In genomic region chr19:38913958-38914357, GRCh38 we compare ENCODE assay signal across 16 cellular contexts. TPM values are rescaled to one million over a fixed set of nuclear protein-coding genes. Genes with fewer than 3 reads are reported as not detected.
DNase-seq lines count a peak whose midpoint lies in the region; ATAC-seq and TF ChIP-seq lines count a peak whose summit lies in the region.
"Had no signal": no experiment of that assay in that cellular context is flagged by ENCODE, and none has a peak within 500 bp of the region (broad histone marks: within the 10 kb centered on the region; RNA-seq: fewer than 3 reads in every experiment).

No MANE protein-coding gene starts in this region.

- no peaks in the 10 kb centered on the region for H3F3A ChIP-seq in SK-N-SH (replicated peaks; ENCODE audit: insufficient read depth)

- H4K20me1 ChIP-seq in SK-N-SH (ENCODE audit: insufficient read depth): no peaks in the 10 kb centered on the region
- H4K20me1 ChIP-seq: BLaER1 had no signal

- no peak for TF ChIP-seq EP300 in SK-N-SH (IDR thresholded peaks at IDR 0.05; ENCODE audit: borderline replicate concordance in 1 of 2, low read depth in 1 of 2, low read length in 1 of 2)

- no peaks in the 10 kb centered on the region for H3K79me2 ChIP-seq in SK-N-SH (ENCODE audit: insufficient read depth)

- H3K9me3 ChIP-seq in SK-N-SH (no peaks in the 10 kb centered on the region), lower lobe of right lung (no peaks in the 10 kb centered on the region), thyroid gland (no peaks in the 10 kb centered on the region)
- H3K9me3 ChIP-seq: BLaER1, Caco-2 had no signal

- H3K4me1 Mint-ChIP-seq in natural killer cell treated with Interleukin-12 subunit alpha and Interleukin-12 subunit beta and Interleukin-15 and Interleukin-18, amount 100 ng/mL, for 72 hours (ENCODE audit: low read depth in 2 of 2): peaks cover 4 to 15% of the 10 kb centered on the region in 2 donors
- peaks cover 11 to 23% of the 10 kb centered on the region in 2 donors for H3K4me1 Mint-ChIP-seq in natural killer cell
- peaks cover 15% of the 10 kb centered on the region for H3K4me1 Mint-ChIP-seq in stimulated activated effector memory CD8-positive, alpha-beta T cell treated with anti-CD3 and anti-CD28 coated beads, Interleukin-12 subunit alpha, Interleukin-12 subunit beta, amount 100 ng/mL, for 72 hours

- 94% methylated on average over 8 of the region's 8 CpGs for WGBS in SK-N-SH (ENCODE audit: low lambda C conversion rate)
- WGBS in thyroid gland, 2 donors: 89 to 90% methylated on average over 8 of the region's 8 CpGs

- H3K9me3 Mint-ChIP-seq in natural killer cell treated with Interleukin-12 subunit alpha and Interleukin-12 subunit beta and Interleukin-15 and Interleukin-18, amount 100 ng/mL, for 72 hours: no peaks in the 10 kb centered on the region
- H3K9me3 Mint-ChIP-seq in natural killer cell: no peaks in the 10 kb centered on the region
- H3K9me3 Mint-ChIP-seq in stimulated activated effector memory CD8-positive, alpha-beta T cell treated with anti-CD3 and anti-CD28 coated beads, Interleukin-12 subunit alpha, Interleukin-12 subunit beta, amount 100 ng/mL, for 72 hours: no peaks in the 10 kb centered on the region
- H3K9me3 Mint-ChIP-seq: CD8-positive, alpha-beta memory T cell had no signal

- H3K27me3 ChIP-seq in SK-N-SH (ENCODE audit: insufficient read depth) (no peaks in the 10 kb centered on the region), lower lobe of right lung (ENCODE audit: low read depth) (peaks cover 13% of the 10 kb centered on the region), thyroid gland (no peaks in the 10 kb centered on the region)
- H3K27me3 ChIP-seq: BLaER1 had no signal

- H3K27ac Mint-ChIP-seq in natural killer cell treated with Interleukin-12 subunit alpha and Interleukin-12 subunit beta and Interleukin-15 and Interleukin-18, amount 100 ng/mL, for 72 hours: peak overlapping the region in 1 of 2 donors; percentile 41
- H3K27ac Mint-ChIP-seq in natural killer cell: no peak overlapping the region
- H3K27ac Mint-ChIP-seq in stimulated activated effector memory CD8-positive, alpha-beta T cell treated with anti-CD3 and anti-CD28 coated beads, Interleukin-12 subunit alpha, Interleukin-12 subunit beta, amount 100 ng/mL, for 72 hours: peak overlapping the region; percentile 69

- H2AFZ ChIP-seq in SK-N-SH (ENCODE audit: low read depth): no peak overlapping the region

- H3K4me1 ChIP-seq in SK-N-SH (ENCODE audit: control insufficient read depth in 1 of 2, insufficient read depth in 2 of 2, low read depth in 1 of 2, low read length in 1 of 2): peaks cover 0 to 10% of the 10 kb centered on the region in 2 experiments; a peak in 1 of 4 replicates
- H3K4me1 ChIP-seq in lower lobe of right lung: no peaks in the 10 kb centered on the region
- H3K4me1 ChIP-seq in thyroid gland: no peaks in the 10 kb centered on the region
- H3K4me1 ChIP-seq: Caco-2 had no signal

- H3K36me3 Mint-ChIP-seq in natural killer cell treated with Interleukin-12 subunit alpha and Interleukin-12 subunit beta and Interleukin-15 and Interleukin-18, amount 100 ng/mL, for 72 hours: no peaks in the 10 kb centered on the region
- H3K36me3 Mint-ChIP-seq in natural killer cell: no peaks in the 10 kb centered on the region
- H3K36me3 Mint-ChIP-seq in stimulated activated effector memory CD8-positive, alpha-beta T cell treated with anti-CD3 and anti-CD28 coated beads, Interleukin-12 subunit alpha, Interleukin-12 subunit beta, amount 100 ng/mL, for 72 hours: peaks cover 9% of the 10 kb centered on the region

- no peak for TF ChIP-seq RAD21 in SK-N-SH (IDR thresholded peaks at IDR 0.05; ENCODE audit: low read length)

- H3K9me2 ChIP-seq in SK-N-SH: no peaks in the 10 kb centered on the region

- POLR2A ChIA-PET in SK-N-SH (lab: Yijun Ruan, JAX): interaction anchor here (0.6 kb wide), 1 partner anchor 82 kb away, joined by 4 read pairs; no protein-coding TSS in a partner anchor

- no peak for TF ChIP-seq POLR2A in thyroid gland (IDR thresholded peaks at IDR 0.05)

- H3K9ac ChIP-seq in SK-N-SH: no peak overlapping the region
- H3K9ac ChIP-seq: BLaER1 had no signal

- H3K4me3 Mint-ChIP-seq in natural killer cell treated with Interleukin-12 subunit alpha and Interleukin-12 subunit beta and Interleukin-15 and Interleukin-18, amount 100 ng/mL, for 72 hours: no peak overlapping the region
- no peak overlapping the region for H3K4me3 Mint-ChIP-seq in natural killer cell
- H3K4me3 Mint-ChIP-seq in stimulated activated effector memory CD8-positive, alpha-beta T cell treated with anti-CD3 and anti-CD28 coated beads, Interleukin-12 subunit alpha, Interleukin-12 subunit beta, amount 100 ng/mL, for 72 hours: no peak overlapping the region
- H3K4me3 Mint-ChIP-seq: CD8-positive, alpha-beta memory T cell had no signal

- no peak overlapping the region for H3K4me2 ChIP-seq in SK-N-SH
- H3K4me2 ChIP-seq: BLaER1 had no signal

- CTCF ChIA-PET in SK-N-SH (lab: Yijun Ruan, JAX): interaction anchor here (1.6 to 1.7 kb wide), 2 partner anchors 13 to 17 kb away, joined by 4 to 6 read pairs; partner anchors contain the start of genes MRPS12 and SARS2

- H3K36me3 ChIP-seq in SK-N-SH (replicated peaks in 1 of 2; ENCODE audit: control insufficient read depth in 1 of 2, insufficient read depth in 2 of 2, low read length in 1 of 2): no peaks in the 10 kb centered on the region
- peaks cover 6% of the 10 kb centered on the region for H3K36me3 ChIP-seq in lower lobe of right lung
- no peaks in the 10 kb centered on the region for H3K36me3 ChIP-seq in thyroid gland

- no peak overlapping the region for H3K4me3 ChIP-seq in SK-N-SH (ENCODE audit: low read depth in 2 of 2, low read length in 1 of 2)
- H3K4me3 ChIP-seq in lower lobe of right lung: no peak overlapping the region
- no peak overlapping the region for H3K4me3 ChIP-seq in thyroid gland (replicated peaks in 1 of 3)
- H3K4me3 ChIP-seq: BLaER1 had no signal

- no peak overlapping the region for H3K27ac ChIP-seq in SK-N-SH (ENCODE audit: low read depth in 2 of 2, low read length in 1 of 2)
- no peak overlapping the region for H3K27ac ChIP-seq in lower lobe of right lung
- no peak overlapping the region for H3K27ac ChIP-seq in thyroid gland
- H3K27ac ChIP-seq: 22Rv1, BLaER1 had no signal

- DNase-seq in SK-N-SH (peak; percentile 20), natural killer cell (no peak), lower lobe of right lung (peak; percentile 17), thyroid gland (no peak), EL (no peak)
- DNase-seq in natural killer cell treated with Interleukin-12 subunit alpha and Interleukin-12 subunit beta and Interleukin-15 and Interleukin-18, amount 100 ng/mL, for 72 hours (ENCODE audit: low spot score): peak; percentile 44
- DNase-seq in stimulated activated effector memory CD8-positive, alpha-beta T cell treated with anti-CD3 and anti-CD28 coated beads, Interleukin-12 subunit alpha, Interleukin-12 subunit beta, amount 100 ng/mL, for 72 hours (ENCODE audit: low spot score in 2 of 2): no peak
- DNase-seq: AML-193; Caco-2; CD8-positive, alpha-beta memory T cell; DND-41 had no signal

- intact Hi-C loops in natural killer cell (cut with micrococcal nuclease): no loop called here
- intact Hi-C loops in lower lobe of right lung (cut with DNase I): no loop called here
- intact Hi-C loops in thyroid gland (cut with DNase I): no loop called here

- no peaks in the 10 kb centered on the region for H3K27me3 Mint-ChIP-seq in natural killer cell treated with Interleukin-12 subunit alpha and Interleukin-12 subunit beta and Interleukin-15 and Interleukin-18, amount 100 ng/mL, for 72 hours
- no peaks in the 10 kb centered on the region for H3K27me3 Mint-ChIP-seq in natural killer cell (ENCODE audit: low read depth in 2 of 2)

- ATAC-seq in SK-N-SH treated with all-trans-retinoic acid at 6 μM for 48 hours: no peak
- no peak for ATAC-seq in natural killer cell treated with Interleukin-12 subunit alpha and Interleukin-12 subunit beta and Interleukin-15 and Interleukin-18, amount 100 ng/mL, for 72 hours
- no peak for ATAC-seq in natural killer cell
- ATAC-seq in lower lobe of right lung: no peak
- no peak for ATAC-seq in stimulated activated effector memory CD8-positive, alpha-beta T cell treated with anti-CD3 and anti-CD28 coated beads, Interleukin-12 subunit alpha, Interleukin-12 subunit beta, amount 100 ng/mL, for 72 hours
- ATAC-seq: HCT116 had no signal

- no peak for TF ChIP-seq CTCF in SK-N-SH (IDR thresholded peaks at IDR 0.05)
- TF ChIP-seq CTCF in natural killer cell (IDR thresholded peaks at IDR 0.05): no peak
- TF ChIP-seq CTCF in lower lobe of right lung (IDR thresholded peaks at IDR 0.05): no peak
- no peak for TF ChIP-seq CTCF in thyroid gland (IDR thresholded peaks at IDR 0.05)

RNA-seq across cellular contexts. Expression of gene CCER2, which starts 2.0 kb away (rescaled TPM):
- 0.36 and 0.70 TPM in 2 replicates for polyA plus RNA-seq in SK-N-SH (2012; rRNA removed)
- 0.12 and 0.15 TPM in 2 replicates for polyA plus RNA-seq in SK-N-SH (2012; cell fraction: cytosol; rRNA removed)
- polyA plus RNA-seq in SK-N-SH (2012; cell fraction: nucleus; rRNA removed): 4.9 and 7.5 TPM in 2 replicates
- 1 to 10 TPM in 1 of 2 donors, under 1 TPM in 1; 0.74 to 1.2 TPM for total RNA-seq in natural killer cell treated with Interleukin-12 subunit alpha and Interleukin-12 subunit beta and Interleukin-15 and Interleukin-18, amount 100 ng/mL, for 72 hours
- 1 to 10 TPM; 1.3 to 3.7 (median 2.3) TPM for total RNA-seq in natural killer cell
- not detected for total RNA-seq in lower lobe of right lung
- total RNA-seq in thyroid gland: 1 to 10 TPM in 2 of 4 donors, not detected in 2; 1.2 to 1.9 TPM
- total RNA-seq: H4 had no signal
- polyA plus RNA-seq: CD8-positive, alpha-beta memory T cell had no signal

RNA-seq across cellular contexts. Expression of gene NFKBIB, which starts 14.2 kb away (rescaled TPM):
- polyA plus RNA-seq in SK-N-SH (2012; rRNA removed): 29.6 and 31.8 TPM in 2 replicates
- polyA plus RNA-seq in SK-N-SH (2012; cell fraction: cytosol; rRNA removed): 17.5 and 22.5 TPM in 2 replicates
- polyA plus RNA-seq in SK-N-SH (2012; cell fraction: nucleus; rRNA removed): 18.6 and 29.5 TPM in 2 replicates
- 100 to 1,000 TPM; 106 to 108 TPM for total RNA-seq in natural killer cell treated with Interleukin-12 subunit alpha and Interleukin-12 subunit beta and Interleukin-15 and Interleukin-18, amount 100 ng/mL, for 72 hours
- total RNA-seq in natural killer cell: 100 to 1,000 TPM in 2 of 3 donors, 10 to 100 TPM in 1; 78.0 to 125 (median 118) TPM
- 23.1 TPM for total RNA-seq in lower lobe of right lung
- 10 to 100 TPM; 18.6 to 23.7 (median 21.2) TPM for total RNA-seq in thyroid gland

RNA-seq across cellular contexts. Expression of gene SIRT2, which starts 14.5 kb away (rescaled TPM):
- polyA plus RNA-seq in SK-N-SH (2012; rRNA removed): 37.9 and 39.3 TPM in 2 replicates
- 17.9 and 27.7 TPM in 2 replicates for polyA plus RNA-seq in SK-N-SH (2012; cell fraction: cytosol; rRNA removed)
- 86.3 and 93.6 TPM in 2 replicates for polyA plus RNA-seq in SK-N-SH (2012; cell fraction: nucleus; rRNA removed)
- total RNA-seq in natural killer cell treated with Interleukin-12 subunit alpha and Interleukin-12 subunit beta and Interleukin-15 and Interleukin-18, amount 100 ng/mL, for 72 hours: 10 to 100 TPM; 60.9 to 87.3 TPM
- 100 to 1,000 TPM; 171 to 283 (median 208) TPM for total RNA-seq in natural killer cell
- 60.1 TPM for total RNA-seq in lower lobe of right lung
- total RNA-seq in thyroid gland: 100 to 1,000 TPM in 1 of 4 donors, 10 to 100 TPM in 3; 69.6 to 107 (median 90.7) TPM

RNA-seq across cellular contexts. Expression of gene SARS2, which starts 16.6 kb away (rescaled TPM):
- 36.5 and 39.8 TPM in 2 replicates for polyA plus RNA-seq in SK-N-SH (2012; rRNA removed)
- 6.7 and 12.2 TPM in 2 replicates for polyA plus RNA-seq in SK-N-SH (2012; cell fraction: cytosol; rRNA removed)
- polyA plus RNA-seq in SK-N-SH (2012; cell fraction: nucleus; rRNA removed): 209 and 249 TPM in 2 replicates
- 10 to 100 TPM; 32.4 to 70.3 TPM for total RNA-seq in natural killer cell treated with Interleukin-12 subunit alpha and Interleukin-12 subunit beta and Interleukin-15 and Interleukin-18, amount 100 ng/mL, for 72 hours
- total RNA-seq in natural killer cell (10 to 100 TPM; 25.4 to 53.0 (median 38.9) TPM), lower lobe of right lung (21.0 TPM), thyroid gland (10 to 100 TPM; 26.6 to 52.0 (median 37.8) TPM)

RNA-seq across cellular contexts. Expression of gene MRPS12, which starts 16.8 kb away (rescaled TPM):
- polyA plus RNA-seq in SK-N-SH (2012; rRNA removed): 55.7 and 59.6 TPM in 2 replicates
- 27.9 and 43.4 TPM in 2 replicates for polyA plus RNA-seq in SK-N-SH (2012; cell fraction: cytosol; rRNA removed)
- 30.4 and 35.2 TPM in 2 replicates for polyA plus RNA-seq in SK-N-SH (2012; cell fraction: nucleus; rRNA removed)
- 100 to 1,000 TPM in 1 of 2 donors, 10 to 100 TPM in 1; 82.5 to 117 TPM for total RNA-seq in natural killer cell treated with Interleukin-12 subunit alpha and Interleukin-12 subunit beta and Interleukin-15 and Interleukin-18, amount 100 ng/mL, for 72 hours
- total RNA-seq in natural killer cell: 10 to 100 TPM; 25.3 to 27.8 (median 26.7) TPM
- 25.9 TPM for total RNA-seq in lower lobe of right lung
- 10 to 100 TPM; 17.7 to 33.6 (median 22.1) TPM for total RNA-seq in thyroid gland

Comparison
In these comparisons a context has a peak if more than half of its experiments do, and no peak if none do; other contexts are left out.
1. DNase-seq: peak in SK-N-SH (single experiment), natural killer cell treated with Interleukin-12 subunit alpha and Interleukin-12 subunit beta and Interleukin-15 and Interleukin-18, amount 100 ng/mL, for 72 hours (single experiment) and lower lobe of right lung (single experiment); none in natural killer cell (single experiment), stimulated activated effector memory CD8-positive, alpha-beta T cell treated with anti-CD3 and anti-CD28 coated beads, Interleukin-12 subunit alpha, Interleukin-12 subunit beta, amount 100 ng/mL, for 72 hours (0 of 2), thyroid gland (0 of 2) and EL (single experiment).